Comparison of ENCODE assay signal across 16 cellular contexts in the genomic region with DNA sequence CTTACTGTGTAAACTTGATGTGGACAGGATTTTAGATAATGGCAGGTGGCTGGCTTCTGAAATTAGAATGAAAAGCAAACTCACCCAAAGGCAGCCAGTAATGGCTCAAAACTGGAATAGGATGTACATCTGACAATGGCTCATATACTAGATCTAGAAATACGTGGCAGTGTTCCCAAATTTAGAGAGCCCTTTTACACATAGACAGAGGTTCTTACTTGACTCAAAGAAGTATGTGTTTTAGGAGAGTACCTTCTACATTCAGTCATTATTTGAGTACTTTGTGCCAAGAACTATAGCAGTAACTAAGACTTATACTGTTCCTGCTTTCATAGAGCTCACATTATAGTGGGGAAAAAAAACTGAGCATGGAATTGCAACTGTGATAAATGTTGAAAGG. TPM values are rescaled to one million over a fixed set of nuclear protein-coding genes. Genes with fewer than 3 reads are reported as not detected.
A peak's percentile ranks its signal among the peaks of the same experiment; 100 is the strongest.
DNase-seq lines count a peak whose midpoint lies in the region; ATAC-seq, FAIRE-seq and TF ChIP-seq lines count a peak whose summit lies in the region.
"Had no signal": no experiment of that assay in that cellular context is flagged by ENCODE, and none has a peak within 500 bp of the region (broad histone marks: within the 10 kb centered on the region; RNA-seq: fewer than 3 reads in every experiment).

No MANE protein-coding gene starts in this region.

- H2AFZ ChIP-seq in astrocyte (ENCODE audit: low read depth, low read length) = no peak overlapping the region

- TF ChIP-seq CTCF in cardiac muscle cell (IDR thresholded peaks at IDR 0.05; ENCODE audit: low read depth, low read length) = no peak
- no peak for TF ChIP-seq CTCF in heart left ventricle (IDR thresholded peaks at IDR 0.05)
- no peak for TF ChIP-seq CTCF in LNCaP clone FGC (IDR thresholded peaks at IDR 0.05; ENCODE audit: control insufficient read depth, extremely low read depth, insufficient read depth)
- no peak for TF ChIP-seq CTCF in astrocyte (IDR thresholded peaks at IDR 0.05; ENCODE audit: insufficient read depth, low read depth, low read length)

- H3K4me3 Mint-ChIP-seq in astrocyte (ENCODE audit: unreplicated experiment) = no peak overlapping the region
- H3K4me3 Mint-ChIP-seq in CD4-positive, alpha-beta memory T cell = no peak overlapping the region
- H3K4me3 Mint-ChIP-seq: CD8-positive, alpha-beta memory T cell had no signal

- no peak for ATAC-seq in heart left ventricle
- ATAC-seq in HG02885 (IDR thresholded peaks at IDR 0.05; ENCODE audit: poor library complexity, unreplicated experiment) = no peak

- intact Hi-C loops in heart left ventricle (cut with DNase I) = no loop called here
- intact Hi-C loops in CD4-positive, alpha-beta memory T cell (cut with micrococcal nuclease) = no loop called here

- peaks cover 50% of the 10 kb centered on the region for H4K20me1 ChIP-seq in astrocyte (ENCODE audit: insufficient read depth, low read length)

- no peak for DNase-seq in cardiac muscle cell (ENCODE audit: low read depth in 1 of 2, low spot score in 1 of 2)
- DNase-seq in heart left ventricle = no peak
- peak; percentile 13 for DNase-seq in LNCaP clone FGC (ENCODE audit: low read depth)
- no peak for DNase-seq in astrocyte (ENCODE audit: low read depth)
- no peak for DNase-seq in CD4-positive, alpha-beta memory T cell
- no peak for DNase-seq in OCI-M2 (lab: John Stamatoyannopoulos, UW; ENCODE audit: unreplicated experiment)
- DNase-seq: BE2C; CD8-positive, alpha-beta memory T cell; H7; NCI-H1417 treated with DMSO at 0.1 percent for 48 hours; NCI-H2029; NCI-H2171 treated with DMSO at 0.1 percent for 48 hours; NCI-H82; SHP77 treated with DMSO at 0.1 percent for 48 hours had no signal

- H3K4me3 ChIP-seq in cardiac muscle cell = no peak overlapping the region
- H3K4me3 ChIP-seq in heart left ventricle = no peak overlapping the region
- no peak overlapping the region for H3K4me3 ChIP-seq in LNCaP clone FGC (ENCODE audit: low read depth, low read length)
- no peak overlapping the region for H3K4me3 ChIP-seq in astrocyte (ENCODE audit: insufficient read depth, low read depth, low read length)
- no peak overlapping the region for H3K4me3 ChIP-seq in CD4-positive, alpha-beta memory T cell (ENCODE audit: low read length in 2 of 2)

- H3K27ac Mint-ChIP-seq in astrocyte (ENCODE audit: unreplicated experiment) = no peak overlapping the region
- H3K27ac Mint-ChIP-seq in CD4-positive, alpha-beta memory T cell = peak overlapping the region in 2 of 7 donors; percentile 6 to 12

- no peaks in the 10 kb centered on the region for H3K9me3 ChIP-seq in cardiac muscle cell (ENCODE audit: low read depth)
- H3K9me3 ChIP-seq in heart left ventricle = no peaks in the 10 kb centered on the region
- no peaks in the 10 kb centered on the region for H3K9me3 ChIP-seq in astrocyte (ENCODE audit: insufficient read depth, low read depth, low read length)
- H3K9me3 ChIP-seq in CD4-positive, alpha-beta memory T cell (ENCODE audit: control insufficient read depth in 1 of 2, low read length in 2 of 2) = no peaks in the 10 kb centered on the region
- H3K9me3 ChIP-seq: BE2C had no signal

- H3K4me1 Mint-ChIP-seq in astrocyte (ENCODE audit: low read depth, unreplicated experiment) = no peaks in the 10 kb centered on the region
- peaks cover 0 to 17% (median 7%) of the 10 kb centered on the region in 4 donors for H3K4me1 Mint-ChIP-seq in CD4-positive, alpha-beta memory T cell

- no peaks in the 10 kb centered on the region for H3K36me3 Mint-ChIP-seq in astrocyte (ENCODE audit: low read depth, unreplicated experiment)
- H3K36me3 Mint-ChIP-seq in CD4-positive, alpha-beta memory T cell = peaks cover 7 to 28% of the 10 kb centered on the region in 2 donors

- POLR2A ChIA-PET in CD4-positive, alpha-beta memory T cell (lab: Charles Lee; ENCODE audit: partially characterized antibody) = no interaction called here

- H3K4me1 ChIP-seq in cardiac muscle cell (ENCODE audit: low read depth) = no peaks in the 10 kb centered on the region
- no peaks in the 10 kb centered on the region for H3K4me1 ChIP-seq in heart left ventricle
- no peaks in the 10 kb centered on the region for H3K4me1 ChIP-seq in astrocyte (ENCODE audit: insufficient read depth, low read length)
- no peaks in the 10 kb centered on the region for H3K4me1 ChIP-seq in CD4-positive, alpha-beta memory T cell (ENCODE audit: insufficient read depth, low read length)
- H3K4me1 ChIP-seq: BE2C had no signal

- CTCF ChIA-PET in CD4-positive, alpha-beta memory T cell (lab: Charles Lee; ENCODE audit: partially characterized antibody) = interaction anchor here (0.9 kb wide), 1 partner anchor 15 kb away, joined by 3 read pairs; no protein-coding TSS in a partner anchor

- H3K4me2 ChIP-seq in astrocyte (ENCODE audit: low read length) = no peak overlapping the region
- H3K4me2 ChIP-seq: KMS-11 had no signal

- H3K36me3 ChIP-seq in cardiac muscle cell = peaks cover 6% of the 10 kb centered on the region
- H3K36me3 ChIP-seq in heart left ventricle = peaks cover 0 to 53% (median 44%) of the 10 kb centered on the region in 9 donors
- H3K36me3 ChIP-seq in astrocyte (ENCODE audit: insufficient read depth, low read length) = peaks cover 7% of the 10 kb centered on the region
- H3K36me3 ChIP-seq in CD4-positive, alpha-beta memory T cell (ENCODE audit: insufficient read depth, low read length) = peaks cover 6% of the 10 kb centered on the region

- H3K27me3 ChIP-seq in cardiac muscle cell (no peaks in the 10 kb centered on the region), heart left ventricle (no peaks in the 10 kb centered on the region), astrocyte (ENCODE audit: insufficient read depth, low read length) (no peaks in the 10 kb centered on the region)
- H3K27me3 ChIP-seq in CD4-positive, alpha-beta memory T cell (ENCODE audit: insufficient read depth, low read length) = no peaks in the 10 kb centered on the region
- H3K27me3 ChIP-seq: BE2C had no signal

- 50 to 67% (median 64%) methylated on average over 1 of the region's 1 CpG for WGBS in heart left ventricle, 4 donors

- no peaks in the 10 kb centered on the region for H3K9me3 Mint-ChIP-seq in astrocyte (ENCODE audit: unreplicated experiment)
- peaks cover 0 to 2% (median 0%) of the 10 kb centered on the region in 8 donors for H3K9me3 Mint-ChIP-seq in CD4-positive, alpha-beta memory T cell
- H3K9me3 Mint-ChIP-seq: CD8-positive, alpha-beta memory T cell had no signal

- peak overlapping the region; percentile 18 for H3K27ac ChIP-seq in cardiac muscle cell
- no peak overlapping the region for H3K27ac ChIP-seq in heart left ventricle
- no peak overlapping the region for H3K27ac ChIP-seq in astrocyte (ENCODE audit: low read depth, low read length)
- no peak overlapping the region for H3K27ac ChIP-seq in CD4-positive, alpha-beta memory T cell (ENCODE audit: low read depth, low read length)
- H3K27ac ChIP-seq: KMS-11 had no signal

- peak; percentile 45 for FAIRE-seq in astrocyte (lab: Jason Lieb, UNC)

- no peaks in the 10 kb centered on the region for H3K27me3 Mint-ChIP-seq in astrocyte (ENCODE audit: low read depth, unreplicated experiment)
- no peaks in the 10 kb centered on the region for H3K27me3 Mint-ChIP-seq in CD4-positive, alpha-beta memory T cell
- H3K27me3 Mint-ChIP-seq: CD8-positive, alpha-beta memory T cell had no signal

- no peak for TF ChIP-seq POLR2A in heart left ventricle (IDR thresholded peaks at IDR 0.05)

- peaks cover 85% of the 10 kb centered on the region for H3K79me2 ChIP-seq in astrocyte (ENCODE audit: insufficient read depth, low read length)

- H3K9ac ChIP-seq in astrocyte (ENCODE audit: low read length) = no peak overlapping the region
- H3K9ac ChIP-seq: KMS-11 had no signal

RNA-seq across cellular contexts. Expression of a gene that starts 48.0 kb away (rescaled TPM):
- total RNA-seq in cardiac muscle cell (12.5 and 52.5 TPM in 2 replicates), heart left ventricle (10 to 100 TPM; 17.9 to 66.9 (median 53.2) TPM), astrocyte (130 and 134 TPM in 2 replicates)
- polyA plus RNA-seq in cardiac muscle cell (52.0 and 71.6 TPM in 2 replicates), heart left ventricle (10 to 100 TPM; 36.5 to 41.9 TPM)
- 10 to 100 TPM; 45.0 to 51.2 TPM for total RNA-seq in CD4-positive, alpha-beta memory T cell
- 10 to 100 TPM; 53.9 to 79.5 TPM for polyA plus RNA-seq in CD4-positive, alpha-beta memory T cell
